In genomic region chr19:38298841-38299680, GRCh38 we compare ENCODE assay signal across 2 cellular contexts.
TF ChIP-seq lines count a peak whose summit lies in the region.

No MANE protein-coding gene starts in this region.

TF ChIP-seq in A549, 52 proteins besides CTCF, POLR2A, EP300 and RAD21:
- no peak for TF ChIP-seq HOXB5 (CRISPR knock-in tag; IDR thresholded peaks at IDR 0.05)
- no peak for TF ChIP-seq CHD2 (IDR thresholded peaks at IDR 0.05; ENCODE audit: low read length, partially characterized antibody)
- 0 out of 2 replicates have a peak, but pooled peaks have one; percentile 11 for TF ChIP-seq TP53 (CRISPR knock-in tag; IDR thresholded peaks at IDR 0.05)
- no peak for TF ChIP-seq MAX (IDR thresholded peaks at IDR 0.05)
- TF ChIP-seq PBX3 (IDR thresholded peaks at IDR 0.05) = no peak
- TF ChIP-seq MAZ (IDR thresholded peaks at IDR 0.05; ENCODE audit: borderline replicate concordance, low read depth, low read length) = no peak
- TF ChIP-seq GATA3 (IDR thresholded peaks at IDR 0.05; ENCODE audit: borderline replicate concordance) = no peak
- TF ChIP-seq KDM5A (IDR thresholded peaks at IDR 0.05) = no peak

TF ChIP-seq in SK-N-SH, 30 proteins besides CTCF, POLR2A, EP300 and RAD21:
- TF ChIP-seq USF2 (IDR thresholded peaks at IDR 0.05; ENCODE audit: borderline replicate concordance, low read depth, low read length) = no peak
- TF ChIP-seq NFIC (IDR thresholded peaks at IDR 0.05; ENCODE audit: borderline replicate concordance) = no peak
- TF ChIP-seq TEAD4 (IDR thresholded peaks at IDR 0.05; ENCODE audit: borderline replicate concordance, insufficient read depth) = no peak
- TF ChIP-seq MEF2A (IDR thresholded peaks at IDR 0.05; ENCODE audit: borderline replicate concordance, low read depth) = no peak
- no peak for TF ChIP-seq JUND (IDR thresholded peaks at IDR 0.05)
- no peak for TF ChIP-seq RCOR1 (IDR thresholded peaks at IDR 0.05; ENCODE audit: low read length)
- no peak for TF ChIP-seq TAF1 (IDR thresholded peaks at IDR 0.05; ENCODE audit: borderline replicate concordance, low read depth, low read length)
- no peak for TF ChIP-seq YY1 (IDR thresholded peaks at IDR 0.05; ENCODE audit: low read depth)
- TF ChIP-seq FOXJ3 (CRISPR knock-in tag; IDR thresholded peaks at IDR 0.05) = no peak
- TF ChIP-seq ELF1 (IDR thresholded peaks at IDR 0.05) = no peak
- TF ChIP-seq FOXM1 (IDR thresholded peaks at IDR 0.05; ENCODE audit: low read depth) = no peak
- no peak for TF ChIP-seq RXRA (IDR thresholded peaks at IDR 0.05; ENCODE audit: borderline replicate concordance, low read depth)
- TF ChIP-seq GATA2 (CRISPR knock-in tag; IDR thresholded peaks at IDR 0.05) = no peak
- no peak for TF ChIP-seq EZH2phosphoT487 (IDR thresholded peaks at IDR 0.05; ENCODE audit: borderline replicate concordance, low read depth)
- TF ChIP-seq NRF1 (IDR thresholded peaks at IDR 0.05; ENCODE audit: low read depth, low read length) = no peak
- TF ChIP-seq MXI1 (IDR thresholded peaks at IDR 0.05; ENCODE audit: low read depth, low read length) = no peak
- TF ChIP-seq SIN3A (IDR thresholded peaks at IDR 0.05; ENCODE audit: borderline replicate concordance, low read depth, low read length) = no peak
- TF ChIP-seq FOSL2 (IDR thresholded peaks at IDR 0.05; ENCODE audit: borderline replicate concordance, low read depth) = no peak
TF ChIP-seq in SK-N-SH: peak in this region for 0.
